9 cellular contexts compared by ENCODE assay signal in genomic region chr22:37427128-37427710, GRCh38. TPM values are rescaled to one million over a fixed set of nuclear protein-coding genes. Genes with fewer than 3 reads are reported as not detected.
A peak's percentile ranks its signal among the peaks of the same experiment; 100 is the strongest.
DNase-seq lines count a peak whose midpoint lies in the region; ATAC-seq and TF ChIP-seq lines count a peak whose summit lies in the region.
"Had no signal": no experiment of that assay in that cellular context is flagged by ENCODE, and none has a peak within 500 bp of the region (broad histone marks: within the 10 kb centered on the region; RNA-seq: fewer than 3 reads in every experiment).

ELFN2 (minus strand) TSS chr22:37427479; CDS start chr22:37375534, 51,945 bp downstream.

- no peak within 1 kb of the TSS for H3K27ac ChIP-seq in ectodermal cell (ENCODE audit: insufficient read depth, low read depth, low read length, poor library complexity, severe bottlenecking)
- H3K27ac ChIP-seq in naive thymus-derived CD4-positive, alpha-beta T cell (ENCODE audit: low read depth, low read length), result no peak within 1 kb of the TSS

- CTCF ChIA-PET in AG04449 (lab: Yijun Ruan, JAX), result interaction anchor here (1.6 to 7.3 kb wide), 2 partner anchors 22 to 111 kb away, joined by 4 to 105 read pairs; no protein-coding TSS in a partner anchor
- CTCF ChIA-PET in naive thymus-derived CD4-positive, alpha-beta T cell (lab: Charles Lee), result interaction anchor here (0.6 to 1.7 kb wide), 3 partner anchors 47 to 166 kb away, joined by 3 to 13 read pairs (median 3); no protein-coding TSS in a partner anchor

- H3K27me3 Mint-ChIP-seq in naive thymus-derived CD4-positive, alpha-beta T cell, result peaks cover 36 to 57% (median 47%) of the 10 kb centered on the region in 5 donors

- DNase-seq in AG04449 (ENCODE audit: low read depth, low spot score), result no peak
- DNase-seq in HuH-7.5 (ENCODE audit: low spot score), result peak; percentile 62
- no peak for DNase-seq in naive thymus-derived CD4-positive, alpha-beta T cell
- DNase-seq in germinal center (ENCODE audit: low spot score), result no peak
- no peak for DNase-seq in cortex of kidney (lab: John Stamatoyannopoulos, UW)
- DNase-seq: NCI-H524 had no signal

- POLR2A ChIA-PET in AG04449 (lab: Yijun Ruan, JAX), result no interaction called here
- POLR2A ChIA-PET in naive thymus-derived CD4-positive, alpha-beta T cell (lab: Charles Lee), result interaction anchor here (0.7 kb wide), 1 partner anchor 45 kb away, joined by 3 read pairs; no protein-coding TSS in a partner anchor

- ATAC-seq in naive thymus-derived CD4-positive, alpha-beta T cell, result peak; percentile 30
- ATAC-seq in GM21786 (IDR thresholded peaks at IDR 0.05; ENCODE audit: unreplicated experiment) (no peak), GM21447 (IDR thresholded peaks at IDR 0.05; ENCODE audit: unreplicated experiment) (no peak)

- peaks cover 13% of the 10 kb centered on the region for H3K4me1 ChIP-seq in ectodermal cell (ENCODE audit: control insufficient read depth, insufficient read depth, low read length)
- H3K4me1 ChIP-seq in naive thymus-derived CD4-positive, alpha-beta T cell (ENCODE audit: control insufficient read depth in 2 of 2, insufficient read depth in 2 of 2, low read length in 2 of 2), result peaks cover 5 to 8% of the 10 kb centered on the region in 2 donors

- peaks cover 55% of the 10 kb centered on the region for H3K27me3 ChIP-seq in ectodermal cell (ENCODE audit: control insufficient read depth, insufficient read depth, low read length, poor library complexity, severe bottlenecking)
- H3K27me3 ChIP-seq in naive thymus-derived CD4-positive, alpha-beta T cell (ENCODE audit: control insufficient read depth in 2 of 2, insufficient read depth in 2 of 2, low read length in 2 of 2), result peaks cover 12 to 14% of the 10 kb centered on the region in 2 donors

- H3K4me1 Mint-ChIP-seq in naive thymus-derived CD4-positive, alpha-beta T cell, result peaks cover 0 to 19% (median 0%) of the 10 kb centered on the region in 7 donors

- peak within 1 kb of the TSS; percentile 57 for H3K4me3 ChIP-seq in AG04449 (ENCODE audit: low read depth, low read length)
- peak within 1 kb of the TSS; percentile 38 for H3K4me3 ChIP-seq in ectodermal cell (ENCODE audit: insufficient read depth, low read depth, low read length)
- H3K4me3 ChIP-seq in naive thymus-derived CD4-positive, alpha-beta T cell (ENCODE audit: low read length), result peak within 1 kb of the TSS; percentile 9

- H3K9me3 Mint-ChIP-seq in naive thymus-derived CD4-positive, alpha-beta T cell, result peaks cover 0 to 2% (median 0%) of the 10 kb centered on the region in 11 donors

- intact Hi-C loops in naive thymus-derived CD4-positive, alpha-beta T cell (cut with micrococcal nuclease), result loop anchor here in 1 of 2 donors (10.0 kb wide), 1 partner anchor 352 kb away; no protein-coding TSS in a partner anchor

- no peak within 1 kb of the TSS for H3K27ac Mint-ChIP-seq in naive thymus-derived CD4-positive, alpha-beta T cell

- peak within 1 kb of the TSS; percentile 21 to 79 (median 63) for H3K4me3 Mint-ChIP-seq in naive thymus-derived CD4-positive, alpha-beta T cell

- 1% methylated on average over 72 of the region's 72 CpGs for WGBS in ectodermal cell, 2 experiments

- no peaks in the 10 kb centered on the region for H3K36me3 ChIP-seq in ectodermal cell (ENCODE audit: control insufficient read depth, insufficient read depth, low read length)
- H3K36me3 ChIP-seq in naive thymus-derived CD4-positive, alpha-beta T cell (ENCODE audit: control insufficient read depth in 2 of 3, insufficient read depth in 3 of 3, low read length in 3 of 3), result no peaks in the 10 kb centered on the region

- no peaks in the 10 kb centered on the region for H3K9me3 ChIP-seq in ectodermal cell (ENCODE audit: control insufficient read depth, low read length)
- H3K9me3 ChIP-seq in naive thymus-derived CD4-positive, alpha-beta T cell (ENCODE audit: control insufficient read depth in 2 of 3, low read length in 3 of 3), result no peaks in the 10 kb centered on the region

- TF ChIP-seq CTCF in AG04449 (IDR thresholded peaks at IDR 0.05; ENCODE audit: insufficient read depth, low read length, missing control alignments), result no peak

- H3K36me3 Mint-ChIP-seq in naive thymus-derived CD4-positive, alpha-beta T cell, result peaks cover 0 to 5% (median 0%) of the 10 kb centered on the region in 5 donors

RNA-seq across cellular contexts. Expression of gene ELFN2, which starts in this region (rescaled TPM):
- 1.5 TPM for polyA plus RNA-seq in ectodermal cell (2013, experiment 1 of 4)
- 0.92 TPM for polyA plus RNA-seq in ectodermal cell (2013, experiment 2 of 4)
- polyA plus RNA-seq in ectodermal cell (2013, experiment 3 of 4), result 1.3 TPM
- 1.9 TPM for polyA plus RNA-seq in ectodermal cell (2013, experiment 4 of 4)
- total RNA-seq in naive thymus-derived CD4-positive, alpha-beta T cell, result under 1 TPM; 0.10 to 0.66 (median 0.57) TPM
- not detected for polyA plus RNA-seq in naive thymus-derived CD4-positive, alpha-beta T cell

Comparison
In these comparisons a context has a peak if more than half of its experiments do, and no peak if none do; other contexts are left out.
1. Peak in ATAC-seq and H3K4me3 ChIP-seq in naive thymus-derived CD4-positive, alpha-beta T cell; RNA of the gene not detected or under 1 TPM.